1 cellular context compared by ENCODE assay signal in the genomic region with DNA sequence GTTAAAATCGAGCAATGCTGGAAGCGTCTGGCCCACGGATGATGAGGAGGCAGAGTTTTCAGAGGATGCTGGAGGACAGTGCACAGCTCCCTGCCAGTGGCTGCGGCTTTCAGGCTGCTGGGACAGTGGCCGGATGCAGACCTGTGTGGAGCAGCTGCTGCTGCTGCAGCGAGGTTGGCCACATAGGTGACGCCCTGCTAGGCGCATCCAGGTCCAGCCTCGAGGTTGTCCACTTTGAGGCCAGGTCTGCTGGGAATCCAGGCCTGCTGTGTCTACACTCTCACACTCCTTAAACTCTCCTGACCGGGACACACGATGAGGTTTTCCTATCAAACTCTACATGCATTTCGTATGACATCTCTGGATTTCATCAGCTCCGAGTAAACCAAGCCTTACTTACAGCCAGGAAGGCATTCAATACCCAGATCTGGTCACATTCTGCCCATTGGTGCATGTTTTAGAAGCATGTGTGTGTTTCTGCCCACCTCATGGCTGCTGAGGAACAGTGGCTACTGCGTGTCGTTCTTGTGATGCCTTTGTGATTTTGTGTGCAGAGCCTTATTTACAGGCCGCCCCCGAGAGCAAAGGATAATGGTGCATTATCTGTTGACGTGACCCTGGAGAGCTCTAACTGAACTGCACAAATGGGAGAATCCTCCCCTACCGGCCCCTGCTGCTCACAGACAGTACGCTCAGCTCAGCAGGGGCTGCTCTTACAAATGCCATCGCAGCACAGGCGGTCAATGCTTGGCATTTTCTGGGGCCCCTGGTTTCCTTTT.
TF ChIP-seq lines count a peak whose summit lies in the region.

No MANE protein-coding gene starts in this region.

TF ChIP-seq in HepG2, 621 proteins besides CTCF, POLR2A, EP300 and RAD21 (continued from another document and continues in another):
- TF ChIP-seq, protein P1, sequence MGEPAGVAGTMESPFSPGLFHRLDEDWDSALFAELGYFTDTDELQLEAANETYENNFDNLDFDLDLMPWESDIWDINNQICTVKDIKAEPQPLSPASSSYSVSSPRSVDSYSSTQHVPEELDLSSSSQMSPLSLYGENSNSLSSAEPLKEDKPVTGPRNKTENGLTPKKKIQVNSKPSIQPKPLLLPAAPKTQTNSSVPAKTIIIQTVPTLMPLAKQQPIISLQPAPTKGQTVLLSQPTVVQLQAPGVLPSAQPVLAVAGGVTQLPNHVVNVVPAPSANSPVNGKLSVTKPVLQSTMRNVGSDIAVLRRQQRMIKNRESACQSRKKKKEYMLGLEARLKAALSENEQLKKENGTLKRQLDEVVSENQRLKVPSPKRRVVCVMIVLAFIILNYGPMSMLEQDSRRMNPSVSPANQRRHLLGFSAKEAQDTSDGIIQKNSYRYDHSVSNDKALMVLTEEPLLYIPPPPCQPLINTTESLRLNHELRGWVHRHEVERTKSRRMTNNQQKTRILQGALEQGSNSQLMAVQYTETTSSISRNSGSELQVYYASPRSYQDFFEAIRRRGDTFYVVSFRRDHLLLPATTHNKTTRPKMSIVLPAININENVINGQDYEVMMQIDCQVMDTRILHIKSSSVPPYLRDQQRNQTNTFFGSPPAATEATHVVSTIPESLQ (CRISPR knock-in tag; conservative IDR thresholded peaks at IDR 0.05) = no peak
- no peak for TF ChIP-seq ZNF556 (CRISPR knock-in tag; IDR thresholded peaks at IDR 0.05; ENCODE audit: borderline replicate concordance)
- no peak for TF ChIP-seq ZNF678 (CRISPR knock-in tag; IDR thresholded peaks at IDR 0.05)
- TF ChIP-seq TCF12 (IDR thresholded peaks at IDR 0.05) = no peak
- TF ChIP-seq TCF12 (CRISPR knock-in tag; IDR thresholded peaks at IDR 0.05) = no peak
- TF ChIP-seq, protein P2, sequence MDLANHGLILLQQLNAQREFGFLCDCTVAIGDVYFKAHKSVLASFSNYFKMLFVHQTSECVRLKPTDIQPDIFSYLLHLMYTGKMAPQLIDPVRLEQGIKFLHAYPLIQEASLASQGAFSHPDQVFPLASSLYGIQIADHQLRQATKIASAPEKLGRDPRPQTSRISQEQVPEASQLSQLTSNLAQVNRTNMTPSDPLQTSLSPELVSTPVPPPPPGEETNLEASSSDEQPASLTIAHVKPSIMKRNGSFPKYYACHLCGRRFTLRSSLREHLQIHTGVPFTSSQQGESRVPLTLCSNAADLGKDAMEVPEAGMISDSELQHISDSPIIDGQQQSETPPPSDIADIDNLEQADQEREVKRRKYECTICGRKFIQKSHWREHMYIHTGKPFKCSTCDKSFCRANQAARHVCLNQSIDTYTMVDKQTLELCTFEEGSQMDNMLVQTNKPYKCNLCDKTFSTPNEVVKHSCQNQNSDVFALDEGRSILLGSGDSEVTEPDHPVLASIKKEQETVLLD (CRISPR knock-in tag; IDR thresholded peaks at IDR 0.05; ENCODE audit: low read depth) = no peak
- TF ChIP-seq, protein P3, sequence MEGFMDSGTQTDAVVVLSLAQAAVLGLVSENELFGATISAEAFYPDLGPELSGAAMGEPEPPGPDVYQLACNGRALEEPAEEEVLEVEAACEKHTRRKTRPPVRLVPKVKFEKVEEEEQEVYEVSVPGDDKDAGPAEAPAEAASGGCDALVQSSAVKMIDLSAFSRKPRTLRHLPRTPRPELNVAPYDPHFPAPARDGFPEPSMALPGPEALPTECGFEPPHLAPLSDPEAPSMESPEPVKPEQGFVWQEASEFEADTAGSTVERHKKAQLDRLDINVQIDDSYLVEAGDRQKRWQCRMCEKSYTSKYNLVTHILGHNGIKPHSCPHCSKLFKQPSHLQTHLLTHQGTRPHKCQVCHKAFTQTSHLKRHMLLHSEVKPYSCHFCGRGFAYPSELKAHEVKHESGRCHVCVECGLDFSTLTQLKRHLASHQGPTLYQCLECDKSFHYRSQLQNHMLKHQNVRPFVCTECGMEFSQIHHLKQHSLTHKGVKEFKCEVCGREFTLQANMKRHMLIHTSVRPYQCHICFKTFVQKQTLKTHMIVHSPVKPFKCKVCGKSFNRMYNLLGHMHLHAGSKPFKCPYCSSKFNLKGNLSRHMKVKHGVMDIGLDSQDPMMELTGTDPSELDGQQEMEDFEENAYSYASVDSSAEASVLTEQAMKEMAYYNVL (CRISPR knock-in tag; IDR thresholded peaks at IDR 0.05; ENCODE audit: borderline replicate concordance) = peak; percentile 36; the same call in 1 of the 2 replicates
- no peak for TF ChIP-seq HMGA1 (CRISPR knock-in tag; conservative IDR thresholded peaks at IDR 0.05)
- no peak for TF ChIP-seq SIN3B (IDR thresholded peaks at IDR 0.05; ENCODE audit: low read length)
- TF ChIP-seq, protein P4, sequence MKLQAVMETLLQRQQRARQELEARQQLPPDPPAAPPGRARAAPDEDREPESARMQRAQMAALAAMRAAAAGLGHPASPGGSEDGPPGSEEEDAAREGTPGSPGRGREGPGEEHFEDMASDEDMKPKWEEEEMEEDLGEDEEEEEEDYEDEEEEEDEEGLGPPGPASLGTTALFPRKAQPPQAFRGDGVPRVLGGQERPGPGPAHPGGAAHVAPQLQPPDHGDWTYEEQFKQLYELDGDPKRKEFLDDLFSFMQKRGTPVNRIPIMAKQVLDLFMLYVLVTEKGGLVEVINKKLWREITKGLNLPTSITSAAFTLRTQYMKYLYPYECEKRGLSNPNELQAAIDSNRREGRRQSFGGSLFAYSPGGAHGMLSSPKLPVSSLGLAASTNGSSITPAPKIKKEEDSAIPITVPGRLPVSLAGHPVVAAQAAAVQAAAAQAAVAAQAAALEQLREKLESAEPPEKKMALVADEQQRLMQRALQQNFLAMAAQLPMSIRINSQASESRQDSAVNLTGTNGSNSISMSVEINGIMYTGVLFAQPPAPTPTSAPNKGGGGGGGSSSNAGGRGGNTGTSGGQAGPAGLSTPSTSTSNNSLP (IDR thresholded peaks at IDR 0.05; ENCODE audit: low read depth, low read length) = no peak
- TF ChIP-seq, protein P5, sequence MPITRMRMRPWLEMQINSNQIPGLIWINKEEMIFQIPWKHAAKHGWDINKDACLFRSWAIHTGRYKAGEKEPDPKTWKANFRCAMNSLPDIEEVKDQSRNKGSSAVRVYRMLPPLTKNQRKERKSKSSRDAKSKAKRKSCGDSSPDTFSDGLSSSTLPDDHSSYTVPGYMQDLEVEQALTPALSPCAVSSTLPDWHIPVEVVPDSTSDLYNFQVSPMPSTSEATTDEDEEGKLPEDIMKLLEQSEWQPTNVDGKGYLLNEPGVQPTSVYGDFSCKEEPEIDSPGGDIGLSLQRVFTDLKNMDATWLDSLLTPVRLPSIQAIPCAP (CRISPR knock-in tag; IDR thresholded peaks at IDR 0.05; ENCODE audit: low read depth) = no peak
- TF ChIP-seq, protein P6, sequence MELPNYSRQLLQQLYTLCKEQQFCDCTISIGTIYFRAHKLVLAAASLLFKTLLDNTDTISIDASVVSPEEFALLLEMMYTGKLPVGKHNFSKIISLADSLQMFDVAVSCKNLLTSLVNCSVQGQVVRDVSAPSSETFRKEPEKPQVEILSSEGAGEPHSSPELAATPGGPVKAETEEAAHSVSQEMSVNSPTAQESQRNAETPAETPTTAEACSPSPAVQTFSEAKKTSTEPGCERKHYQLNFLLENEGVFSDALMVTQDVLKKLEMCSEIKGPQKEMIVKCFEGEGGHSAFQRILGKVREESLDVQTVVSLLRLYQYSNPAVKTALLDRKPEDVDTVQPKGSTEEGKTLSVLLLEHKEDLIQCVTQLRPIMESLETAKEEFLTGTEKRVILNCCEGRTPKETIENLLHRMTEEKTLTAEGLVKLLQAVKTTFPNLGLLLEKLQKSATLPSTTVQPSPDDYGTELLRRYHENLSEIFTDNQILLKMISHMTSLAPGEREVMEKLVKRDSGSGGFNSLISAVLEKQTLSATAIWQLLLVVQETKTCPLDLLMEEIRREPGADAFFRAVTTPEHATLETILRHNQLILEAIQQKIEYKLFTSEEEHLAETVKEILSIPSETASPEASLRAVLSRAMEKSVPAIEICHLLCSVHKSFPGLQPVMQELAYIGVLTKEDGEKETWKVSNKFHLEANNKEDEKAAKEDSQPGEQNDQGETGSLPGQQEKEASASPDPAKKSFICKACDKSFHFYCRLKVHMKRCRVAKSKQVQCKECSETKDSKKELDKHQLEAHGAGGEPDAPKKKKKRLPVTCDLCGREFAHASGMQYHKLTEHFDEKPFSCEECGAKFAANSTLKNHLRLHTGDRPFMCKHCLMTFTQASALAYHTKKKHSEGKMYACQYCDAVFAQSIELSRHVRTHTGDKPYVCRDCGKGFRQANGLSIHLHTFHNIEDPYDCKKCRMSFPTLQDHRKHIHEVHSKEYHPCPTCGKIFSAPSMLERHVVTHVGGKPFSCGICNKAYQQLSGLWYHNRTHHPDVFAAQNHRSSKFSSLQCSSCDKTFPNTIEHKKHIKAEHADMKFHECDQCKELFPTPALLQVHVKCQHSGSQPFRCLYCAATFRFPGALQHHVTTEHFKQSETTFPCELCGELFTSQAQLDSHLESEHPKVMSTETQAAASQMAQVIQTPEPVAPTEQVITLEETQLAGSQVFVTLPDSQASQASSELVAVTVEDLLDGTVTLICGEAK (IDR thresholded peaks at IDR 0.05) = no peak
- TF ChIP-seq, protein P6 (CRISPR knock-in tag; IDR thresholded peaks at IDR 0.05) = no peak; the same call in 1 of the 2 replicates
- TF ChIP-seq, protein P7, sequence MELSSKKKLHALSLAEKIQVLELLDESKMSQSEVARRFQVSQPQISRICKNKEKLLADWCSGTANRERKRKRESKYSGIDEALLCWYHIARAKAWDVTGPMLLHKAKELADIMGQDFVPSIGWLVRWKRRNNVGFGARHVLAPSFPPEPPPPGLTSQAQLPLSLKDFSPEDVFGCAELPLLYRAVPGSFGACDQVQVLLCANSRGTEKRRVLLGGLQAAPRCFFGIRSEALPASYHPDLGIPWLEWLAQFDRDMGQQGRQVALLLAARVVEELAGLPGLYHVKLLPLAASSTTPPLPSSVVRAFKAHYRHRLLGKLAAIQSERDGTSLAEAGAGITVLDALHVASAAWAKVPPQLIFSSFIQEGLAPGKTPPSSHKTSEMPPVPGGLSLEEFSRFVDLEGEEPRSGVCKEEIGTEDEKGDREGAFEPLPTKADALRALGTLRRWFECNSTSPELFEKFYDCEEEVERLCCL (CRISPR knock-in tag; IDR thresholded peaks at IDR 0.05; ENCODE audit: borderline replicate concordance) = no peak
- peak; percentile 29; the same call in 1 of the 2 replicates for TF ChIP-seq ZNF788 (CRISPR knock-in tag; IDR thresholded peaks at IDR 0.05; ENCODE audit: borderline replicate concordance)
- TF ChIP-seq FOXA3 (CRISPR knock-in tag; IDR thresholded peaks at IDR 0.05) = peak; percentile 81
- peak; percentile 68; the same call in 1 of the 2 replicates for TF ChIP-seq GFI1 (CRISPR knock-in tag; IDR thresholded peaks at IDR 0.05; ENCODE audit: borderline replicate concordance)
- TF ChIP-seq, protein P8, sequence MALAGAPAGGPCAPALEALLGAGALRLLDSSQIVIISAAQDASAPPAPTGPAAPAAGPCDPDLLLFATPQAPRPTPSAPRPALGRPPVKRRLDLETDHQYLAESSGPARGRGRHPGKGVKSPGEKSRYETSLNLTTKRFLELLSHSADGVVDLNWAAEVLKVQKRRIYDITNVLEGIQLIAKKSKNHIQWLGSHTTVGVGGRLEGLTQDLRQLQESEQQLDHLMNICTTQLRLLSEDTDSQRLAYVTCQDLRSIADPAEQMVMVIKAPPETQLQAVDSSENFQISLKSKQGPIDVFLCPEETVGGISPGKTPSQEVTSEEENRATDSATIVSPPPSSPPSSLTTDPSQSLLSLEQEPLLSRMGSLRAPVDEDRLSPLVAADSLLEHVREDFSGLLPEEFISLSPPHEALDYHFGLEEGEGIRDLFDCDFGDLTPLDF (CRISPR knock-in tag; IDR thresholded peaks at IDR 0.05) = no peak
- no peak for TF ChIP-seq RNF2 (conservative IDR thresholded peaks at IDR 0.05; ENCODE audit: low read depth)
- no peak for TF ChIP-seq ZNF766 (CRISPR knock-in tag; IDR thresholded peaks at IDR 0.05; ENCODE audit: borderline replicate concordance)
- TF ChIP-seq JUNB (CRISPR knock-in tag; IDR thresholded peaks at IDR 0.05; ENCODE audit: borderline replicate concordance) = no peak
- no peak for TF ChIP-seq ZNF432 (CRISPR knock-in tag; IDR thresholded peaks at IDR 0.05; ENCODE audit: borderline replicate concordance)
- no peak for TF ChIP-seq ZNF7 (CRISPR knock-in tag; IDR thresholded peaks at IDR 0.05)
- TF ChIP-seq JUND (CRISPR knock-in tag; IDR thresholded peaks at IDR 0.05) = no peak
- TF ChIP-seq RAD51 (IDR thresholded peaks at IDR 0.05; ENCODE audit: borderline replicate concordance) = no peak
- no peak for TF ChIP-seq ZNF253 (CRISPR knock-in tag; IDR thresholded peaks at IDR 0.05; ENCODE audit: borderline replicate concordance)
- TF ChIP-seq HDAC2 (CRISPR knock-in tag; IDR thresholded peaks at IDR 0.05) = peak; percentile 43; the same call in 1 of the 2 replicates
- TF ChIP-seq TBX2 (CRISPR knock-in tag; IDR thresholded peaks at IDR 0.05; ENCODE audit: borderline replicate concordance) = peak; percentile 71; the same call in 1 of the 2 replicates
- 0 out of 2 replicates have a peak, but pooled peaks have one; percentile 30 for TF ChIP-seq SSRP1 (CRISPR knock-in tag; IDR thresholded peaks at IDR 0.05)
- TF ChIP-seq SOX13 (IDR thresholded peaks at IDR 0.05) = no peak
- peak in 1 of 2 experiments; percentile 86; a peak in 2 of 4 replicates for TF ChIP-seq SOX13 (CRISPR knock-in tag; conservative IDR thresholded peaks at IDR 0.05 in 1 of 2, IDR thresholded peaks at IDR 0.05 in 1 of 2)
- no peak for TF ChIP-seq TOPORS (CRISPR knock-in tag; IDR thresholded peaks at IDR 0.05)
- TF ChIP-seq TAF1 (CRISPR knock-in tag; IDR thresholded peaks at IDR 0.05) = no peak
- no peak for TF ChIP-seq JARID2 (CRISPR knock-in tag; IDR thresholded peaks at IDR 0.05; ENCODE audit: insufficient replicate concordance)
- TF ChIP-seq ZNF558 (CRISPR knock-in tag; IDR thresholded peaks at IDR 0.05; ENCODE audit: borderline replicate concordance) = no peak
- TF ChIP-seq ZNF225 (CRISPR knock-in tag; IDR thresholded peaks at IDR 0.05) = no peak
- peak; percentile 73 for TF ChIP-seq ZFX (CRISPR knock-in tag; IDR thresholded peaks at IDR 0.05; ENCODE audit: low read depth)
- TF ChIP-seq ZKSCAN1 (IDR thresholded peaks at IDR 0.05; ENCODE audit: low read length) = no peak
